12 cellular contexts compared by ENCODE assay signal in genomic region chr2:128172191-128172590, GRCh38.
A peak's percentile ranks its signal among the peaks of the same experiment; 100 is the strongest.
DNase-seq lines count a peak whose midpoint lies in the region; ATAC-seq and TF ChIP-seq lines count a peak whose summit lies in the region.
"Had no signal": no experiment of that assay in that cellular context is flagged by ENCODE, and none has a peak within 500 bp of the region (broad histone marks: within the 10 kb centered on the region; RNA-seq: fewer than 3 reads in every experiment).

No MANE protein-coding gene starts in this region.

- peaks cover 26% of the 10 kb centered on the region for H3K36me3 ChIP-seq in Panc1 (ENCODE audit: control insufficient read depth, insufficient read depth, low read length)

- in situ Hi-C loops in Panc1 (cut with HindIII; ENCODE audit: low pct_unique_long_range_greater_than_20kb, low sequenced_read_pairs): no loop called here

- TF ChIP-seq POLR2A in lower leg skin (IDR thresholded peaks at IDR 0.05): no peak

- intact Hi-C loops in Panc1 (cut with micrococcal nuclease; ENCODE audit: unreplicated experiment): no loop called here
- intact Hi-C loops in lower leg skin (cut with DNase I; ENCODE audit: low total_unique reads): no loop called here
- intact Hi-C loops in posterior vena cava (cut with DNase I): no loop called here

- H3K9me3 ChIP-seq in Panc1 (ENCODE audit: control insufficient read depth, insufficient read depth, low read depth, low read length): no peaks in the 10 kb centered on the region
- H3K9me3 ChIP-seq: thyroid gland had no signal

- WGBS in lower leg skin, 2 donors: 88 to 91% methylated on average over 5 of the region's 5 CpGs

- DNase-seq in NCI-H524 (lab: John Stamatoyannopoulos, UW): peak; percentile 15 to 45
- DNase-seq in NCI-H524 treated with DMSO at 0.1 percent for 48 hours (lab: John Stamatoyannopoulos, UW): no peak
- DNase-seq in Panc1 (ENCODE audit: low read depth, low spot score): no peak
- no peak for DNase-seq in fibroblast of the aortic adventitia (ENCODE audit: low read depth)
- no peak for DNase-seq in retinal pigment epithelial cell (ENCODE audit: low read depth)
- DNase-seq in lower leg skin (ENCODE audit: low spot score in 2 of 2): no peak
- DNase-seq in posterior vena cava (ENCODE audit: low spot score): no peak
- DNase-seq: activated naive CD8-positive, alpha-beta T cell treated with anti-CD3 and anti-CD28 coated beads, Interleukin-2, amount 50 U/mL, for 24 hours; foreskin melanocyte; stimulated activated CD4-positive, alpha-beta T cell treated with anti-CD3 and anti-CD28 coated beads, Interleukin-2, amount 100 ng/mL, for 48 hours; thyroid gland had no signal

- POLR2A ChIA-PET in Panc1 (lab: Charles Lee): no interaction called here

- CTCF ChIA-PET in Panc1 (lab: Charles Lee): no interaction called here

- peak; percentile 60 for ATAC-seq in Panc1
- ATAC-seq in HG03378 (IDR thresholded peaks at IDR 0.05; ENCODE audit: unreplicated experiment): no peak
- ATAC-seq: activated naive CD8-positive, alpha-beta T cell treated with anti-CD3 and anti-CD28 coated beads, Interleukin-2, amount 50 U/mL, for 24 hours had no signal

- no TSS peak for BruUV-seq in Panc1 (replicated peaks; lab: Mats Ljungman, UMichigan)

- H3K4me3 ChIP-seq in Panc1 (ENCODE audit: low read depth in 2 of 2, low read length in 2 of 2) (no peak overlapping the region), fibroblast of the aortic adventitia (ENCODE audit: low read depth, low read length) (no peak overlapping the region), retinal pigment epithelial cell (ENCODE audit: low read length) (no peak overlapping the region), lower leg skin (ENCODE audit: low read depth, poor library complexity, severe bottlenecking) (no peak overlapping the region)
- H3K4me3 ChIP-seq: thyroid gland had no signal

- no peaks in the 10 kb centered on the region for H3K27me3 ChIP-seq in Panc1 (ENCODE audit: control insufficient read depth, insufficient read depth, low read length)
- H3K27me3 ChIP-seq: thyroid gland had no signal

- TF ChIP-seq CTCF in Panc1 (IDR thresholded peaks at IDR 0.05) (peak; percentile 43), fibroblast of the aortic adventitia (IDR thresholded peaks at IDR 0.05; ENCODE audit: insufficient read depth, low read length) (peak; percentile 26), retinal pigment epithelial cell (conservative IDR thresholded peaks at IDR 0.05; ENCODE audit: low read depth, low read length) (peak; percentile 23), lower leg skin (IDR thresholded peaks at IDR 0.05) (no peak)

- no peaks in the 10 kb centered on the region for H3K4me1 ChIP-seq in Panc1 (ENCODE audit: control insufficient read depth, insufficient read depth, low read length)
- H3K4me1 ChIP-seq: thyroid gland had no signal

- no peak overlapping the region for H3K27ac ChIP-seq in Panc1 (ENCODE audit: low read length)
- H3K27ac ChIP-seq: thyroid gland had no signal

Comparison
In these comparisons a context has a peak if more than half of its experiments do, and no peak if none do; other contexts are left out.
1. DNase-seq: peak in NCI-H524 (2 of 2); none in NCI-H524 treated with DMSO at 0.1 percent for 48 hours (single experiment), Panc1 (single experiment), fibroblast of the aortic adventitia (single experiment), retinal pigment epithelial cell (single experiment), lower leg skin (0 of 2) and posterior vena cava (single experiment).
2. CTCF ChIP-seq: peak in Panc1 (single experiment), fibroblast of the aortic adventitia (single experiment) and retinal pigment epithelial cell (single experiment); none in lower leg skin (0 of 3).